11 cellular contexts compared by ENCODE assay signal in the genomic region with DNA sequence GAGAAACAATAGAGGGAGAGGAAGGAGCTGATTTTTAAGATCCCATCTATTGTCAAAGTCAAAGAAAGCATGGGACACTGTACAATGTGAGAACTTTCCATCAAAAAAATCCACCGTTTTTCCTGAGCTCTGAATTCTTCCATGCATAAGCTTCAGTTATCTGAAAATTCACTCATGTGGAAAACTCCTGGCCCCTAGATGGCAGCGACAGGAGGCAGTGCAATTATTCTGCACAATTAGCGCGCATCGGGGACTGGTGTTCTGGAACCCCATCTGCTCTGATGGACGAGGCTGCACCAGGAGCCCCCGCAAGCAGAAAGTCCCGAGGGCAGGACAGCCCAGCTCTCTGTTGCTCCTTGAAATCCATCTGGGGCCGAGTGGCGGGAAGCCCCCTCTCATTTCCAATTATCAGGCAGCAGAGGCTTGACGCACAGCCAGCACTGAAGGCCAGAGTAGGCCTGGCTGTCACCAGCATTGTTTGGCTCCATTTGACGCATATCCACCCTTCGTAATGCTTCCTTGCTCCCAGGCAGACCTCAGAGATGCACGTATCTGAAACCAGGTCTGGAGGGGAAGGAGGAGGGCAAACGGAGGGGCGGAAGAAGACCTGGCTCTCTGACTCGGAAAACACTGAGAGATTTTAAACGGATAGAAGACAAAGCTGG.
DNase-seq lines count a peak whose midpoint lies in the region; ATAC-seq and TF ChIP-seq lines count a peak whose summit lies in the region.
"Had no signal": no experiment of that assay in that cellular context is flagged by ENCODE, and none has a peak within 500 bp of the region (broad histone marks: within the 10 kb centered on the region; RNA-seq: fewer than 3 reads in every experiment).

No MANE protein-coding gene starts in this region.

- H3K4me3 Mint-ChIP-seq in T-helper 17 cell = no peak overlapping the region

- intact Hi-C loops in right lobe of liver (cut with DNase I) (loop anchor here in 1 of 2 donors (5.0 to 10.0 kb wide), 2 partner anchors 35 to 52 kb away; no protein-coding TSS in a partner anchor), tibial artery (cut with DNase I; ENCODE audit: low total_unique reads) (loop anchor here (5.0 kb wide), 1 partner anchor 35 kb away; no protein-coding TSS in a partner anchor)

- peaks cover 0 to 96% (median 48%) of the 10 kb centered on the region in 4 donors for H3K4me1 ChIP-seq in right lobe of liver
- H3K4me1 ChIP-seq in tibial artery = peaks cover 2 to 100% (median 98%) of the 10 kb centered on the region in 4 donors

- no peaks in the 10 kb centered on the region for H3K36me3 Mint-ChIP-seq in T-helper 17 cell (ENCODE audit: low read depth)

- H3K4me3 ChIP-seq in choroid plexus epithelial cell (ENCODE audit: low read depth, low read length) = no peak overlapping the region
- no peak overlapping the region for H3K4me3 ChIP-seq in right lobe of liver
- H3K4me3 ChIP-seq in tibial artery = peak overlapping the region; percentile 83 to 89

- peak overlapping the region; percentile 33 to 97 (median 89) for H3K27ac ChIP-seq in right lobe of liver
- H3K27ac ChIP-seq in tibial artery = peak overlapping the region; percentile 95 to 98
- H3K27ac ChIP-seq: 22Rv1 had no signal

- DNase-seq in DMS53 (lab: John Stamatoyannopoulos, UW) (peak; percentile 29), DMS53 treated with DMSO at 0.1 percent for 48 hours (lab: John Stamatoyannopoulos, UW; ENCODE audit: unreplicated experiment) (no peak), choroid plexus epithelial cell (ENCODE audit: low read depth) (no peak), right lobe of liver (peak in 1 of 3 donors; percentile 56), tibial artery (no peak), NAMALWA (ENCODE audit: low spot score) (no peak), T-helper 17 cell (no peak)
- DNase-seq: stimulated activated CD4-positive, alpha-beta T cell treated with anti-CD3 and anti-CD28 coated beads, Interleukin-2, amount 100 ng/mL, for 48 hours had no signal

- no peaks in the 10 kb centered on the region for H3K9me3 ChIP-seq in right lobe of liver
- no peaks in the 10 kb centered on the region for H3K9me3 ChIP-seq in tibial artery
- H3K9me3 ChIP-seq in T-helper 17 cell (ENCODE audit: control insufficient read depth, low read length, poor library complexity, severe bottlenecking) = no peaks in the 10 kb centered on the region

- TF ChIP-seq POLR2A in right lobe of liver (IDR thresholded peaks at IDR 0.05) = no peak

- TF ChIP-seq CTCF in choroid plexus epithelial cell (conservative IDR thresholded peaks at IDR 0.05; ENCODE audit: low read depth, low read length) (peak; percentile 57), right lobe of liver (IDR thresholded peaks at IDR 0.05) (peak in 2 of 4 donors; percentile 10 to 14), tibial artery (IDR thresholded peaks at IDR 0.05) (peak in 1 of 2 experiments; percentile 7)

- H3K27me3 ChIP-seq in right lobe of liver (no peaks in the 10 kb centered on the region), tibial artery (no peaks in the 10 kb centered on the region)

- H3K4me1 Mint-ChIP-seq in T-helper 17 cell = peaks cover 15% of the 10 kb centered on the region

- H3K27ac Mint-ChIP-seq in T-helper 17 cell = no peak overlapping the region

- 46% methylated on average over 14 of the region's 18 CpGs for WGBS in right lobe of liver (ENCODE audit: insufficient coverage, low coverage, low lambda C conversion rate, missing lambda C conversion rate)

- peaks cover 49% of the 10 kb centered on the region for H3K27me3 Mint-ChIP-seq in T-helper 17 cell

- H3K36me3 ChIP-seq in right lobe of liver (peaks cover 0 to 6% (median 0%) of the 10 kb centered on the region in 4 donors), tibial artery (peaks cover 7 to 24% (median 21%) of the 10 kb centered on the region in 3 donors)

- ATAC-seq in right lobe of liver (peak in 1 of 4 donors; percentile 4), GM19351 (IDR thresholded peaks at IDR 0.05; ENCODE audit: unreplicated experiment) (no peak), T-helper 17 cell (no peak)
- ATAC-seq: activated CD4-positive, CD25-positive, alpha-beta regulatory T cell treated with anti-CD3 and anti-CD28 coated beads, Interleukin-2, amount 50 U/mL, for 24 hours had no signal

Comparison
In these comparisons a context has a peak if more than half of its experiments do, and no peak if none do; other contexts are left out.
1. H3K4me3 ChIP-seq: peak in tibial artery (2 of 2); none in choroid plexus epithelial cell (single experiment) and right lobe of liver (0 of 3).